ENCODE assay signal across 24 cellular contexts in the genomic region with DNA sequence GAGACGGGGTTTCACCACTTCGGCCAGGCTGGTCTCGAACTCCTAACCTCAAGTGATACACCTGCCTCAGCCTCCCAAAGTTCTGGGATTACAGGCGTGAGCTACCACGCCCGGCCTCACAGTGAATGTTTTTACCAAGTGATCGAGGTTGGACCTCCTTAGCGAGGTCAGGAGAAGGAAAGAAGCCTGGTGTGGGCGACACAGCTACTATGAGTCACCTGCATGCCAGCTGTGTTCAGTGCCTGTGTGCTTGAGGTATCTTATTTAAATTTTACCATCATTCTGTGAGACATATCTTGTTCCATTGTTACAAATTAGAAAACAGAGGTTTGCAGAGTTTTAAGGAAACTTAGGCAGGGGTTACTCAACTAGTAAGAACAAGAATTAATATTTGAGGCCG.
"Had no signal": no experiment of that assay in that cellular context is flagged by ENCODE, and none has a peak within 500 bp of the region (broad histone marks: within the 10 kb centered on the region; RNA-seq: fewer than 3 reads in every experiment).

No MANE protein-coding gene starts in this region.

- H3K9me3 ChIP-seq: colonic mucosa, lower lobe of right lung, right atrium auricular region, tibial nerve had no signal

- H3K27ac Mint-ChIP-seq: activated CD8-positive, alpha-beta T cell treated with anti-CD3 and anti-CD28 coated beads, Interleukin-2, amount 10 ng/mL, durations not matched to agents 7 days and 5 days; activated naive CD4-positive, alpha-beta T cell treated with anti-CD3 and anti-CD28 coated beads, Interleukin-2, amount 50 U/mL, for 24 hours; activated T-helper 1 cell treated with anti-CD3 and anti-CD28 coated beads, Interleukin-12 subunit alpha, Interleukin-12 subunit beta, Interleukin-2, Interleukin-4 antibody, amounts not matched to agents 30 ng/mL and 10 ng/mL and 1 ng/mL, durations not matched to agents 14 hours and 24 hours and 36 hours; naive B cell; progenitor cell of endocrine pancreas; stimulated activated naive CD8-positive, alpha-beta T cell treated with anti-CD3 and anti-CD28 coated beads, Interleukin-15, Interleukin-2, amounts not matched to agents 100 ng/mL and 50 ng/mL, for 24 hours had no signal

- FAIRE-seq: keratinocyte had no signal

- H3K4me1 ChIP-seq: colonic mucosa, lower lobe of right lung, right atrium auricular region had no signal

- H3K9me3 Mint-ChIP-seq: activated naive CD4-positive, alpha-beta T cell treated with anti-CD3 and anti-CD28 coated beads, Interleukin-2, amount 50 U/mL, for 24 hours; activated T-helper 1 cell treated with anti-CD3 and anti-CD28 coated beads, Interleukin-12 subunit alpha, Interleukin-12 subunit beta, Interleukin-2, Interleukin-4 antibody, amounts not matched to agents 30 ng/mL and 10 ng/mL and 1 ng/mL, durations not matched to agents 14 hours and 24 hours and 36 hours; central memory CD8-positive, alpha-beta T cell; neural crest cell; stimulated activated naive CD8-positive, alpha-beta T cell treated with anti-CD3 and anti-CD28 coated beads, Interleukin-15, Interleukin-2, amounts not matched to agents 100 ng/mL and 50 ng/mL, for 24 hours had no signal

- ATAC-seq: activated CD8-positive, alpha-beta T cell treated with anti-CD3 and anti-CD28 coated beads, Interleukin-2, amount 10 ng/mL, durations not matched to agents 7 days and 5 days; lower lobe of right lung had no signal

- H3K27me3 Mint-ChIP-seq: stimulated activated naive CD8-positive, alpha-beta T cell treated with anti-CD3 and anti-CD28 coated beads, Interleukin-15, Interleukin-2, amounts not matched to agents 100 ng/mL and 50 ng/mL, for 24 hours had no signal

- H3K27me3 ChIP-seq: brain microvascular endothelial cell, colonic mucosa, right atrium auricular region, tibial nerve had no signal

- H3K4me3 Mint-ChIP-seq: activated CD8-positive, alpha-beta T cell treated with anti-CD3 and anti-CD28 coated beads, Interleukin-2, amount 10 ng/mL, durations not matched to agents 7 days and 5 days; activated naive CD4-positive, alpha-beta T cell treated with anti-CD3 and anti-CD28 coated beads, Interleukin-2, amount 50 U/mL, for 24 hours; activated T-helper 1 cell treated with anti-CD3 and anti-CD28 coated beads, Interleukin-12 subunit alpha, Interleukin-12 subunit beta, Interleukin-2, Interleukin-4 antibody, amounts not matched to agents 30 ng/mL and 10 ng/mL and 1 ng/mL, durations not matched to agents 14 hours and 24 hours and 36 hours; central memory CD8-positive, alpha-beta T cell; naive B cell; neural crest cell; stimulated activated naive CD8-positive, alpha-beta T cell treated with anti-CD3 and anti-CD28 coated beads, Interleukin-15, Interleukin-2, amounts not matched to agents 100 ng/mL and 50 ng/mL, for 24 hours had no signal

- H3K4me1 Mint-ChIP-seq: activated naive CD4-positive, alpha-beta T cell treated with anti-CD3 and anti-CD28 coated beads, Interleukin-2, amount 50 U/mL, for 24 hours; central memory CD8-positive, alpha-beta T cell; naive B cell; neural crest cell had no signal

- H3K27ac ChIP-seq: brain microvascular endothelial cell, colonic mucosa, dorsolateral prefrontal cortex, epithelial cell of prostate, lower lobe of right lung, right atrium auricular region, tibial nerve, VCaP had no signal

- DNase-seq: activated CD4-positive, alpha-beta T cell treated with anti-CD3 and anti-CD28 coated beads, Interleukin-2, amount 50 U/mL, for 1 hour; activated CD4-positive, CD25-positive, alpha-beta regulatory T cell treated with anti-CD3 and anti-CD28 coated beads, Interleukin-2, amount 50 U/mL, for 72 hours; activated CD8-positive, alpha-beta T cell treated with anti-CD3 and anti-CD28 coated beads, Interleukin-2, amount 10 ng/mL, durations not matched to agents 7 days and 5 days; activated gamma-delta T cell treated with Interleukin-2 at 50 U/mL for 16 hours; aorta; brain microvascular endothelial cell; colonic mucosa; dorsolateral prefrontal cortex; lower lobe of right lung; naive B cell; stimulated activated CD4-positive, alpha-beta T cell treated with anti-CD3 and anti-CD28 coated beads, Interleukin-12 subunit alpha, Interleukin-12 subunit beta, amount 100 ng/mL, for 4 hours; stimulated activated CD4-positive, alpha-beta T cell treated with anti-CD3 and anti-CD28 coated beads, Interleukin-4, amount 100 ng/mL, for 4 hours; substantia nigra had no signal

- H3K36me3 ChIP-seq: brain microvascular endothelial cell, colonic mucosa, lower lobe of right lung, right atrium auricular region, tibial nerve had no signal

- H3K4me3 ChIP-seq: colonic mucosa, dorsolateral prefrontal cortex, lower lobe of right lung, right atrium auricular region, tibial nerve had no signal

- H3K36me3 Mint-ChIP-seq: activated naive CD4-positive, alpha-beta T cell treated with anti-CD3 and anti-CD28 coated beads, Interleukin-2, amount 50 U/mL, for 24 hours; naive B cell had no signal
